In genomic region chr19:1590641-1591397, GRCh38 we compare ENCODE assay signal across 8 cellular contexts. TPM values are rescaled to one million over a fixed set of nuclear protein-coding genes. Genes with fewer than 3 reads are reported as not detected.
DNase-seq lines count a peak whose midpoint lies in the region; ATAC-seq and TF ChIP-seq lines count a peak whose summit lies in the region.

No MANE protein-coding gene starts in this region.

- H3K27me3 ChIP-seq in WERI-Rb-1 (ENCODE audit: insufficient read depth, low read depth, severe bottlenecking) (no peaks in the 10 kb centered on the region), fibroblast of lung (ENCODE audit: control insufficient read depth, insufficient read depth, low read length) (no peaks in the 10 kb centered on the region), gastrocnemius medialis (no peaks in the 10 kb centered on the region)

- H2AFZ ChIP-seq in fibroblast of lung (ENCODE audit: low read length): no peak overlapping the region

- H3K36me3 ChIP-seq in WERI-Rb-1 (peaks cover 37% of the 10 kb centered on the region), fibroblast of lung (ENCODE audit: control insufficient read depth, insufficient read depth, low read length) (peaks cover 4% of the 10 kb centered on the region), gastrocnemius medialis (peaks cover 0 to 8% of the 10 kb centered on the region in 2 donors)

- H3K4me3 ChIP-seq in WERI-Rb-1 (ENCODE audit: low read depth, low read length): peak overlapping the region; percentile 95
- peak overlapping the region; percentile 81 to 92 (median 83) for H3K4me3 ChIP-seq in fibroblast of lung (replicated peaks in 1 of 4; ENCODE audit: control extremely low read depth in 1 of 4, insufficient read depth in 1 of 4, low read depth in 3 of 4, low read length in 4 of 4)
- H3K4me3 ChIP-seq in gastrocnemius medialis: peak overlapping the region; percentile 76 to 90 (median 84)

- intact Hi-C loops in Calu3 (cut with micrococcal nuclease; ENCODE audit: unreplicated experiment) (no loop called here), gastrocnemius medialis (cut with DNase I; ENCODE audit: low total_unique reads) (no loop called here)

- peak overlapping the region; percentile 96 for H3K4me2 ChIP-seq in fibroblast of lung (ENCODE audit: extremely low read depth, insufficient read depth, low read length)

- H3K27ac Mint-ChIP-seq in Calu3 (ENCODE audit: unreplicated experiment): peak overlapping the region; percentile 58

- CTCF ChIA-PET in Calu3 (lab: Charles Lee): interaction anchor here (0.7 kb wide), 1 partner anchor 45 kb away, joined by 3 read pairs; no protein-coding TSS in a partner anchor

- H3K36me3 Mint-ChIP-seq in Calu3 (ENCODE audit: insufficient read depth, unreplicated experiment): peaks cover 43% of the 10 kb centered on the region

- peak overlapping the region; percentile 86 for H3K4me3 Mint-ChIP-seq in Calu3 (ENCODE audit: low read depth, unreplicated experiment)

- H3K4me1 ChIP-seq in fibroblast of lung (ENCODE audit: control insufficient read depth, extremely low read depth, insufficient read depth, low read length) (peaks cover 9% of the 10 kb centered on the region), gastrocnemius medialis (peaks cover 22 to 30% of the 10 kb centered on the region in 2 donors)

- BruUV-seq in Calu3 (replicated peaks; lab: Mats Ljungman, UMichigan): no TSS peak

- ATAC-seq in gastrocnemius medialis: no peak
- no peak for ATAC-seq in HG02885 (IDR thresholded peaks at IDR 0.05; ENCODE audit: poor library complexity, unreplicated experiment)
- ATAC-seq in HG02588 (IDR thresholded peaks at IDR 0.05; ENCODE audit: unreplicated experiment): no peak

- H3K4me1 Mint-ChIP-seq in Calu3 (ENCODE audit: low read depth, unreplicated experiment): peaks cover 8% of the 10 kb centered on the region

- no peaks in the 10 kb centered on the region for H3K9me3 Mint-ChIP-seq in Calu3 (ENCODE audit: low read depth, unreplicated experiment)

- in situ Hi-C loops in gastrocnemius medialis (cut with MboI; ENCODE audit: low sequenced_read_pairs in 4 of 4): no loop called here

- H3K9ac ChIP-seq in fibroblast of lung (ENCODE audit: insufficient read depth, low read length): peak overlapping the region; percentile 92

- peaks cover 53% of the 10 kb centered on the region for H3K79me2 ChIP-seq in fibroblast of lung (ENCODE audit: control insufficient read depth, insufficient read depth, low read length)

- TF ChIP-seq CTCF in Calu3 (IDR thresholded peaks at IDR 0.05; ENCODE audit: unreplicated experiment) (no peak), WERI-Rb-1 (IDR thresholded peaks at IDR 0.05; ENCODE audit: low read depth, low read length) (peak; percentile 53), fibroblast of lung (conservative IDR thresholded peaks at IDR 0.05 in 1 of 2, IDR thresholded peaks at IDR 0.05 in 1 of 2; ENCODE audit: low read depth in 1 of 2, low read length in 2 of 2) (peak; percentile 17 to 43), gastrocnemius medialis (IDR thresholded peaks at IDR 0.05 in 4 of 5, conservative IDR thresholded peaks at IDR 0.05 in 1 of 5) (no peak)

- no peak for TF ChIP-seq POLR2A in gastrocnemius medialis (IDR thresholded peaks at IDR 0.05)

- peak overlapping the region; percentile 100 for H3K27ac ChIP-seq in WERI-Rb-1
- H3K27ac ChIP-seq in fibroblast of lung (ENCODE audit: insufficient read depth, low read length): peak overlapping the region; percentile 84
- H3K27ac ChIP-seq in gastrocnemius medialis: peak overlapping the region; percentile 88 to 98 (median 93)

- no peaks in the 10 kb centered on the region for H3K9me3 ChIP-seq in WERI-Rb-1 (ENCODE audit: severe bottlenecking)
- H3K9me3 ChIP-seq in fibroblast of lung (ENCODE audit: control insufficient read depth, insufficient read depth, low read depth, low read length): no peaks in the 10 kb centered on the region
- no peaks in the 10 kb centered on the region for H3K9me3 ChIP-seq in gastrocnemius medialis

- no peaks in the 10 kb centered on the region for H4K20me1 ChIP-seq in fibroblast of lung (ENCODE audit: control insufficient read depth, extremely low read depth, insufficient read depth, low read length)

- no peaks in the 10 kb centered on the region for H3K27me3 Mint-ChIP-seq in Calu3 (ENCODE audit: unreplicated experiment)

- peak; percentile 43 for DNase-seq in Calu3
- peak; percentile 42 for DNase-seq in HK-2 (ENCODE audit: unreplicated experiment)
- no peak for DNase-seq in WERI-Rb-1
- DNase-seq in fibroblast of lung (ENCODE audit: low read depth in 2 of 2): peak in 1 of 2 donors; percentile 21
- DNase-seq in gastrocnemius medialis: no peak
- no peak for DNase-seq in NCI-H1105 (lab: John Stamatoyannopoulos, UW)

RNA-seq across cellular contexts. Expression of gene MBD3, which starts 1.8 kb away (rescaled TPM):
- 52.2 and 65.6 TPM in 2 replicates for total RNA-seq in Calu3 (2022)
- 66.8 and 85.2 TPM in 2 replicates for total RNA-seq in fibroblast of lung
- 19.8 and 27.6 TPM in 2 replicates for polyA plus RNA-seq in fibroblast of lung
- polyA plus RNA-seq in fibroblast of lung (2012): 42.7 and 73.7 TPM in 2 replicates
- 30.6 and 41.2 TPM in 2 replicates for polyA minus RNA-seq in fibroblast of lung (ENCODE audit: low replicate concordance)
- total RNA-seq in gastrocnemius medialis: 100 to 1,000 TPM in 2 of 4 donors, 10 to 100 TPM in 2; 66.9 to 147 (median 118) TPM

RNA-seq across cellular contexts. Expression of gene UQCR11, which starts 14.4 kb away (rescaled TPM):
- 148 and 149 TPM in 2 replicates for total RNA-seq in Calu3 (2022)
- total RNA-seq in fibroblast of lung: 89.2 and 110 TPM in 2 replicates
- 92.5 and 101 TPM in 2 replicates for polyA plus RNA-seq in fibroblast of lung
- polyA plus RNA-seq in fibroblast of lung (2012): 336 and 378 TPM in 2 replicates
- 11.5 and 28.6 TPM in 2 replicates for polyA minus RNA-seq in fibroblast of lung (ENCODE audit: low replicate concordance)
- total RNA-seq in gastrocnemius medialis: 100 to 1,000 TPM; 106 to 173 (median 154) TPM

RNA-seq across cellular contexts. Expression of gene MEX3D, which starts 22.7 kb away (rescaled TPM):
- total RNA-seq in Calu3 (2022): 41.4 and 42.0 TPM in 2 replicates
- total RNA-seq in fibroblast of lung: 33.0 and 40.1 TPM in 2 replicates
- 5.3 and 6.3 TPM in 2 replicates for polyA plus RNA-seq in fibroblast of lung
- 10.3 and 15.2 TPM in 2 replicates for polyA plus RNA-seq in fibroblast of lung (2012)
- polyA minus RNA-seq in fibroblast of lung (ENCODE audit: low replicate concordance): 3.8 and 4.1 TPM in 2 replicates
- 1 to 10 TPM; 2.4 to 7.9 (median 5.3) TPM for total RNA-seq in gastrocnemius medialis

Comparison
In these comparisons a context has a peak if more than half of its experiments do, and no peak if none do; other contexts are left out.
1. DNase-seq: peak in Calu3 (single experiment) and HK-2 (single experiment); none in WERI-Rb-1 (single experiment), gastrocnemius medialis (0 of 2) and NCI-H1105 (single experiment).
2. CTCF ChIP-seq: peak in WERI-Rb-1 (single experiment) and fibroblast of lung (2 of 2); none in Calu3 (single experiment) and gastrocnemius medialis (0 of 5).
3. Peak in every context shown above with its lines, with median percentiles within 50 percentile points of each other: H3K27ac ChIP-seq and H3K4me3 ChIP-seq.